1 cellular context compared by ENCODE assay signal in the genomic region with DNA sequence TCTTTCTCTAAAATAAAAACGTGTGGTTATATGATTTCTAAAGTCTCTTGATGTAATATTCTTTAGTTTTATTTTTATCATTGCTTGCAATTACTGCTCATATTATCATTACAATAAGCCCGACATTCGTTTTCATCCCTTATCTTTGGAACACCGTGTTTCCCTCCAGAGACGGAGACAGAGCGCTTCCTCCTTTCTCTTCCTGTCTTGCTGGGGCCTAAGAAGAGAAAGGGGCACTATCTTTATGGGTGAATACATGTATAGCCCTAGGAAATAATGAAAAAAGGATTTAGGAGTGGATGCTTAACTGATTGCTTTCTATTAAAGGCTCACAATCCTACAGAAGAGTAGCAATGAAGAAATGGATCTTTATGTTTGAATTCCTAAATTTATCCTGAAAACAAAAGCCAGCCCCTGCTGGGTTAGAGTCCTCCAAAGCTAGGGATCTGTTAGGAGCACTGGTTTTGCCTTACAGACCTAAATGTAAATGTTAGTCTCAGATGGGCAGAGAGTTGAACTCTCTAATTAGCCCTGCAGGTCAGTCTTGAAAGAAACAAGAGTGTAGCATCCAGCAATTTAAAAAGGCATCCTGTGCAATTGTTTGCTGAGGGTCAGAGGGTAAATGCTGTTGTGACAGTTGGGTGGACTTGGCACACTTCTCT.
TF ChIP-seq lines count a peak whose summit lies in the region.

No MANE protein-coding gene starts in this region.

TF ChIP-seq in WTC11, 78 proteins besides CTCF, POLR2A, EP300 and RAD21 (continued from another document):
- TF ChIP-seq, protein P1, sequence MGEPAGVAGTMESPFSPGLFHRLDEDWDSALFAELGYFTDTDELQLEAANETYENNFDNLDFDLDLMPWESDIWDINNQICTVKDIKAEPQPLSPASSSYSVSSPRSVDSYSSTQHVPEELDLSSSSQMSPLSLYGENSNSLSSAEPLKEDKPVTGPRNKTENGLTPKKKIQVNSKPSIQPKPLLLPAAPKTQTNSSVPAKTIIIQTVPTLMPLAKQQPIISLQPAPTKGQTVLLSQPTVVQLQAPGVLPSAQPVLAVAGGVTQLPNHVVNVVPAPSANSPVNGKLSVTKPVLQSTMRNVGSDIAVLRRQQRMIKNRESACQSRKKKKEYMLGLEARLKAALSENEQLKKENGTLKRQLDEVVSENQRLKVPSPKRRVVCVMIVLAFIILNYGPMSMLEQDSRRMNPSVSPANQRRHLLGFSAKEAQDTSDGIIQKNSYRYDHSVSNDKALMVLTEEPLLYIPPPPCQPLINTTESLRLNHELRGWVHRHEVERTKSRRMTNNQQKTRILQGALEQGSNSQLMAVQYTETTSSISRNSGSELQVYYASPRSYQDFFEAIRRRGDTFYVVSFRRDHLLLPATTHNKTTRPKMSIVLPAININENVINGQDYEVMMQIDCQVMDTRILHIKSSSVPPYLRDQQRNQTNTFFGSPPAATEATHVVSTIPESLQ (CRISPR knock-in tag; IDR thresholded peaks at IDR 0.05), result no peak
- TF ChIP-seq ETV6 (CRISPR knock-in tag; IDR thresholded peaks at IDR 0.05), result no peak
- TF ChIP-seq SOX15 (CRISPR knock-in tag; IDR thresholded peaks at IDR 0.05), result no peak
- no peak for TF ChIP-seq ZNF232 (CRISPR knock-in tag; IDR thresholded peaks at IDR 0.05)
- no peak for TF ChIP-seq ERG (CRISPR knock-in tag; IDR thresholded peaks at IDR 0.05)
- TF ChIP-seq FOXP1 (CRISPR knock-in tag; IDR thresholded peaks at IDR 0.05; ENCODE audit: borderline replicate concordance), result no peak
- no peak for TF ChIP-seq FOXP4 (CRISPR knock-in tag; IDR thresholded peaks at IDR 0.05)
- TF ChIP-seq, protein P2, sequence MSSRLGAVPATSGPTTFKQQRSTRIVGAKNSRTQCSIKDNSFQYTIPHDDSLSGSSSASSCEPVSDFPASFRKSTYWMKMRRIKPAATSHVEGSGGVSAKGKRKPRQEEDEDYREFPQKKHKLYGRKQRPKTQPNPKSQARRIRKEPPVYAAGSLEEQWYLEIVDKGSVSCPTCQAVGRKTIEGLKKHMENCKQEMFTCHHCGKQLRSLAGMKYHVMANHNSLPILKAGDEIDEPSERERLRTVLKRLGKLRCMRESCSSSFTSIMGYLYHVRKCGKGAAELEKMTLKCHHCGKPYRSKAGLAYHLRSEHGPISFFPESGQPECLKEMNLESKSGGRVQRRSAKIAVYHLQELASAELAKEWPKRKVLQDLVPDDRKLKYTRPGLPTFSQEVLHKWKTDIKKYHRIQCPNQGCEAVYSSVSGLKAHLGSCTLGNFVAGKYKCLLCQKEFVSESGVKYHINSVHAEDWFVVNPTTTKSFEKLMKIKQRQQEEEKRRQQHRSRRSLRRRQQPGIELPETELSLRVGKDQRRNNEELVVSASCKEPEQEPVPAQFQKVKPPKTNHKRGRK (CRISPR knock-in tag; IDR thresholded peaks at IDR 0.05; ENCODE audit: borderline replicate concordance), result no peak
- TF ChIP-seq OVOL2 (CRISPR knock-in tag; IDR thresholded peaks at IDR 0.05; ENCODE audit: borderline replicate concordance), result no peak
- TF ChIP-seq ZNF138 (CRISPR knock-in tag; conservative IDR thresholded peaks at IDR 0.05), result no peak
- TF ChIP-seq FOXJ3 (CRISPR knock-in tag; IDR thresholded peaks at IDR 0.05; ENCODE audit: borderline replicate concordance), result no peak
